Comparison of ENCODE assay signal across 8 cellular contexts in the genomic region with DNA sequence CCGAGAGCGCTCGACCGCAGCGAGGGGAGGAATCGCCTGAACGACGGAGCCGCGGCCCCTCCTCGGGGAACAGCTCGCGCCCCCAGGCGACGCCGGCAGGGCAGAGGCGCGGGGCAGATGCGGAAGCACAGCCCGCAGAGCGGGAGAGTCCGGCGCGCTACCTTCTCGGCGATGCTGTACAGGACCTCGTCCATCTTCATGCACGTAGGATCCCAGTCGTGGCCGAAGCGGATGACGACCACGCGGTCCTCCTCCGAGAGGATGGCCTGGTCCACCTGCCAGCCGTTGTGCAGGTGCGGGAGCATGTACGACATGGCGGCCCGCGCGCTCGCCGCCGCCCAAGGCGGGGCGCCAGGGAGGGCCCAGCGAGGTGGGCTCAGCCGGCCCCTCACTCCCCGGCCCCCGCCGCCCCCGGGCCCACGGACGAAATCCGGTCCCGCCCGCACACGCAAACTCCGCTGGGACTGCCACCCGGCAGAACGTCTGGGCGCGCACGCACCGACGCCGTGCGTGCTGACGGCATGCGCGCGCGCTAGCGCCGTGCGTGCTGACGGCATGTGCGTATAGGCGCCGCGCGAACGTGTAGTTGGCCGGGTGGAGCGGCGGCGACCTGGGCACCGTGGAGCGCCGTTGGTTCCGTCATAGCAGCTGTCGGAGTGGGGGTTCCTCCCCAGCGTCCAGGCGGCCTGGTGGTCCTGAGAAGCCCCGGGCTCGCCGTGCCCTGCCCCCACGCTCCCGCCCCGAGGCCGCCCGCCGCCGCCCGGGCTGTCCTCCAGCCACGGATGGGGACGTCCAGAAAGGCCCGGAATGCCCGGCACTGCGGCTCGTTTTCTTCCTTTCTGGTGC. TPM values are rescaled to one million over a fixed set of nuclear protein-coding genes. Genes with fewer than 3 reads are reported as not detected.
DNase-seq lines count a peak whose midpoint lies in the region; ATAC-seq, FAIRE-seq and TF ChIP-seq lines count a peak whose summit lies in the region.

A gene with protein sequence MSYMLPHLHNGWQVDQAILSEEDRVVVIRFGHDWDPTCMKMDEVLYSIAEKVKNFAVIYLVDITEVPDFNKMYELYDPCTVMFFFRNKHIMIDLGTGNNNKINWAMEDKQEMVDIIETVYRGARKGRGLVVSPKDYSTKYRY (minus strand): TSS at position 485 of the 846 bp plus-strand sequence. CDS start 171 bp downstream, at position 314.

- no peaks in the 10 kb centered on the region for H3K27me3 ChIP-seq in H1 (replicated peaks in 1 of 4; ENCODE audit: control insufficient read depth in 3 of 4, extremely low read depth in 1 of 4, insufficient read depth in 3 of 4, low read length in 3 of 4)

- H3K79me1 ChIP-seq in H1 (ENCODE audit: low read depth, low read length), result 0 out of 2 replicates have a peak, but pooled peaks cover 5% of the 10 kb centered on the region

- no peaks in the 10 kb centered on the region for H3K9me3 ChIP-seq in H1 (ENCODE audit: insufficient read depth in 2 of 2, low read depth in 1 of 2, low read length in 1 of 2)

- peak in 2 of 3 experiments; percentile 19 to 33; a peak in 2 of 4 replicates for TF ChIP-seq CTCF in H1 (IDR thresholded peaks at IDR 0.05; ENCODE audit: control extremely low read depth in 1 of 3, insufficient read depth in 1 of 3, low read depth in 1 of 3, low read length in 3 of 3)

- peak within 1 kb of the TSS; percentile 87 for H3K27ac ChIP-seq in H1 (ENCODE audit: low read depth, low read length)

- 2% methylated on average over 82 of the region's 112 CpGs; no CpG with 5 or more reads in 1 of the 2 experiments for WGBS in H1 (ENCODE audit: extremely low coverage in 1 of 2, insufficient coverage in 1 of 2, insufficient read length in 1 of 2, insufficient replicate concordance in 2 of 2, low coverage in 1 of 2, low lambda C conversion rate in 2 of 2, missing lambda C conversion rate in 1 of 2), 2 experiments

- FAIRE-seq in H1 (lab: Jason Lieb, UNC), result no peak

- H3K36me3 ChIP-seq in H1 (ENCODE audit: control insufficient read depth in 2 of 4, insufficient read depth in 4 of 4, low read length in 3 of 4), result peaks cover 3 to 26% (median 8%) of the 10 kb centered on the region in 4 experiments; a peak in 5 of 8 replicates

- H2BK120ac ChIP-seq in H1 (replicated peaks; ENCODE audit: low read depth, low read length), result peak within 1 kb of the TSS; percentile 10

- H2AFZ ChIP-seq in H1 (ENCODE audit: low read length), result peak within 1 kb of the TSS; percentile 60; the same call in 1 of the 2 replicates

- peak; percentile 98 for ATAC-seq in GM19455 (IDR thresholded peaks at IDR 0.05; ENCODE audit: unreplicated experiment)

- peak; percentile 56 for DNase-seq in COLO829 (ENCODE audit: low spot score)
- DNase-seq in HK-2 (ENCODE audit: unreplicated experiment), result peak; percentile 72
- peak; percentile 70 for DNase-seq in NOMO-1 treated with dmso at 0.1 percent for 144 hours (lab: John Stamatoyannopoulos, UW; ENCODE audit: unreplicated experiment)
- DNase-seq in activated CD8-positive, alpha-beta memory T cell treated with anti-CD3 and anti-CD28 coated beads for 48 hours (ENCODE audit: low read depth in 2 of 3, low spot score in 2 of 3), result peak; percentile 50 to 76 (median 67)
- peak in 1 of 2 experiments; percentile 86 for DNase-seq in H1 (ENCODE audit: low read depth in 1 of 2, low spot score in 2 of 2)
- peak; percentile 95 for DNase-seq in mesenteric fat pad (ENCODE audit: low spot score)
- DNase-seq in stimulated activated CD8-positive, alpha-beta memory T cell treated with anti-CD3 and anti-CD28 coated beads, Interleukin-15, amount 100 ng/mL, for 24 hours (ENCODE audit: low read depth), result peak; percentile 80

- peaks cover 11 to 13% of the 10 kb centered on the region in 2 experiments for H4K20me1 ChIP-seq in H1 (replicated peaks in 1 of 2; ENCODE audit: control insufficient read depth in 1 of 2, insufficient read depth in 2 of 2, low read length in 2 of 2)

- peak within 1 kb of the TSS; percentile 73 for H3K56ac ChIP-seq in H1 (replicated peaks; ENCODE audit: insufficient read length, low read depth, low read length)

- peak within 1 kb of the TSS; percentile 74 to 82 for H3K4me2 ChIP-seq in H1 (ENCODE audit: insufficient read depth in 1 of 2, low read depth in 2 of 2, low read length in 2 of 2)

- 0 out of 2 replicates have a peak within 1 kb of the TSS, but pooled peaks have one; percentile 21 for H2BK20ac ChIP-seq in H1 (ENCODE audit: low read length)

- TF ChIP-seq RAD21 in H1 (IDR thresholded peaks at IDR 0.05 in 1 of 2, conservative IDR thresholded peaks at IDR 0.05 in 1 of 2; ENCODE audit: low read depth in 2 of 2, low read length in 2 of 2), result peak; percentile 17 to 30; a peak in 1 of 4 replicates

- CTCF ChIA-PET in H1 (lab: Charles Lee; ENCODE audit: partially characterized antibody), result interaction anchor here (0.7 to 3.1 kb wide), 8 partner anchors 15 to 222 kb away, joined by 3 to 11 read pairs (median 4); no protein-coding TSS in a partner anchor

- peak within 1 kb of the TSS; percentile 80 to 90 (median 88) for H3K9ac ChIP-seq in H1 (replicated peaks in 1 of 4; ENCODE audit: extremely low read depth in 1 of 4, low read depth in 3 of 4, low read length in 3 of 4)

- H3K14ac ChIP-seq in H1 (ENCODE audit: insufficient read length), result no peak within 1 kb of the TSS

- peaks cover 5% of the 10 kb centered on the region; the same call in 1 of the 2 replicates for H3K23me2 ChIP-seq in H1 (ENCODE audit: low read depth, low read length)

- peak within 1 kb of the TSS; percentile 64 to 94 (median 86) for H3K4me3 ChIP-seq in H1 (ENCODE audit: extremely low read depth in 1 of 4, insufficient read depth in 2 of 4, low read depth in 3 of 4, low read length in 4 of 4)

- H2BK12ac ChIP-seq in H1 (ENCODE audit: low read depth, low read length), result no peak within 1 kb of the TSS; the same call in 1 of the 2 replicates

- peak within 1 kb of the TSS; percentile 93 for H4K91ac ChIP-seq in H1 (replicated peaks; ENCODE audit: insufficient read length, low read length)

- H4K8ac ChIP-seq in H1 (ENCODE audit: extremely low read depth, insufficient read depth, low read length), result peak within 1 kb of the TSS; percentile 91; the same call in 1 of the 2 replicates

- peaks cover 31 to 49% of the 10 kb centered on the region in 2 experiments for H3K79me2 ChIP-seq in H1 (ENCODE audit: control insufficient read depth in 1 of 2, insufficient read depth in 2 of 2, low read length in 2 of 2)

- H4K5ac ChIP-seq in H1 (ENCODE audit: insufficient read length, low read depth, low read length), result peak within 1 kb of the TSS; percentile 95

- TF ChIP-seq EP300 in H1 (IDR thresholded peaks at IDR 0.05; ENCODE audit: borderline replicate concordance in 1 of 2, low read depth in 2 of 2, low read length in 2 of 2), result no peak

- H2AK5ac ChIP-seq in H1 (ENCODE audit: low read depth, low read length), result no peak within 1 kb of the TSS

- H3K18ac ChIP-seq in H1 (ENCODE audit: extremely low read depth, low read length), result peak within 1 kb of the TSS; percentile 98

- H2BK15ac ChIP-seq in H1 (ENCODE audit: low read length), result peak within 1 kb of the TSS; percentile 77; the same call in 1 of the 2 replicates

- H3K4me1 ChIP-seq in H1 (replicated peaks in 1 of 4; ENCODE audit: control insufficient read depth in 3 of 4, insufficient read depth in 4 of 4, low read length in 3 of 4), result peaks cover 0 to 5% (median 2%) of the 10 kb centered on the region in 4 experiments; a peak in 2 of 7 replicates

- POLR2A ChIA-PET in H1 (lab: Charles Lee; ENCODE audit: partially characterized antibody), result interaction anchor here (0.7 to 2.2 kb wide), 13 partner anchors 9 to 122 kb away, joined by 3 to 11 read pairs (median 3); no protein-coding TSS in a partner anchor

- peak within 1 kb of the TSS; percentile 88; the same call in 1 of the 2 replicates for H2BK5ac ChIP-seq in H1 (ENCODE audit: low read depth, low read length)

- H3K4ac ChIP-seq in H1 (replicated peaks; ENCODE audit: insufficient read length, low read depth, low read length), result peak within 1 kb of the TSS; percentile 99

- H3K23ac ChIP-seq in H1 (ENCODE audit: insufficient read length), result no peak within 1 kb of the TSS

- TF ChIP-seq POLR2A in H1 (IDR thresholded peaks at IDR 0.05; ENCODE audit: control extremely low read depth in 1 of 2, low read depth in 2 of 2, low read length in 2 of 2), result peak; percentile 50 to 90

TF ChIP-seq in H1, 55 proteins besides CTCF, POLR2A, EP300 and RAD21 (continues in another document):
- TF ChIP-seq CTBP2 (IDR thresholded peaks at IDR 0.05; ENCODE audit: borderline replicate concordance, insufficient read depth, insufficient read length, low read length), result no peak
- peak; percentile 6 for TF ChIP-seq TAF7 (optimal IDR thresholded peaks at IDR 0.05; ENCODE audit: borderline replicate concordance, low read depth, low read length)
- TF ChIP-seq TCF12 (IDR thresholded peaks at IDR 0.05; ENCODE audit: low read depth, low read length), result no peak
- TF ChIP-seq SP2 (IDR thresholded peaks at IDR 0.05; ENCODE audit: low read length), result no peak
- peak; percentile 91 for TF ChIP-seq POLR2AphosphoS5 (IDR thresholded peaks at IDR 0.05; ENCODE audit: low read depth, low read length)
- TF ChIP-seq BCL11A (IDR thresholded peaks at IDR 0.05; ENCODE audit: low read depth in 2 of 2, low read length in 2 of 2), result no peak
- TF ChIP-seq EGR1 (IDR thresholded peaks at IDR 0.05; ENCODE audit: borderline replicate concordance, low read depth, low read length), result peak; percentile 48; the same call in 1 of the 2 replicates
- TF ChIP-seq EZH2 (IDR thresholded peaks at IDR 0.05; ENCODE audit: low read depth, low read length, severe bottlenecking), result no peak
- no peak for TF ChIP-seq CHD2 (IDR thresholded peaks at IDR 0.05; ENCODE audit: low read length)
- TF ChIP-seq ASH2L (IDR thresholded peaks at IDR 0.05; ENCODE audit: low read length), result peak; percentile 97
- no peak for TF ChIP-seq GABPA (IDR thresholded peaks at IDR 0.05; ENCODE audit: borderline replicate concordance, insufficient read depth, low read length)
- no peak for TF ChIP-seq POU5F1 (IDR thresholded peaks at IDR 0.05; ENCODE audit: low read depth, low read length)
- peak; percentile 89 for TF ChIP-seq KDM4A (IDR thresholded peaks at IDR 0.05; ENCODE audit: low read depth, low read length, severe bottlenecking)
- TF ChIP-seq CBX5 (IDR thresholded peaks at IDR 0.05; ENCODE audit: low read depth, low read length), result no peak

RNA-seq across cellular contexts. Expression of the gene that starts here (rescaled TPM):
- total RNA-seq in H1 (2021; fragmentation: NEBNext Ultra II Directional; extraction: Animal tissue kit (Norgen Biotek cat#: 25700)), result 160 and 169 TPM in 2 replicates
- 181 and 197 TPM in 2 replicates for polyA plus RNA-seq in H1 (2011; rRNA removed)
- polyA plus RNA-seq in H1 (2011; cell fraction: cytosol; rRNA removed), result 144 TPM
- polyA plus RNA-seq in H1 (2011; cell fraction: nucleus; rRNA removed), result 89.2 TPM
- 150 to 155 TPM (median 153 TPM) in 4 replicates for polyA plus RNA-seq in H1 (2012, experiment 1 of 2)
- 187 TPM for polyA plus RNA-seq in H1 (2012, experiment 2 of 2)
- 133 TPM for polyA plus RNA-seq in H1 (2013, experiment 1 of 2)
- 141 TPM for polyA plus RNA-seq in H1 (2013, experiment 2 of 2)
- polyA minus RNA-seq in H1 (2011; rRNA and poly(A)+ RNA removed), result 35.3 and 42.5 TPM in 2 replicates
- 59.7 TPM for polyA minus RNA-seq in H1 (2011; cell fraction: cytosol; rRNA and poly(A)+ RNA removed)
- 33.6 TPM for polyA minus RNA-seq in H1 (2011; cell fraction: nucleus; rRNA and poly(A)+ RNA removed)
- 107 TPM for total RNA-seq in mesenteric fat pad
